9 cellular contexts compared by ENCODE assay signal in the genomic region with DNA sequence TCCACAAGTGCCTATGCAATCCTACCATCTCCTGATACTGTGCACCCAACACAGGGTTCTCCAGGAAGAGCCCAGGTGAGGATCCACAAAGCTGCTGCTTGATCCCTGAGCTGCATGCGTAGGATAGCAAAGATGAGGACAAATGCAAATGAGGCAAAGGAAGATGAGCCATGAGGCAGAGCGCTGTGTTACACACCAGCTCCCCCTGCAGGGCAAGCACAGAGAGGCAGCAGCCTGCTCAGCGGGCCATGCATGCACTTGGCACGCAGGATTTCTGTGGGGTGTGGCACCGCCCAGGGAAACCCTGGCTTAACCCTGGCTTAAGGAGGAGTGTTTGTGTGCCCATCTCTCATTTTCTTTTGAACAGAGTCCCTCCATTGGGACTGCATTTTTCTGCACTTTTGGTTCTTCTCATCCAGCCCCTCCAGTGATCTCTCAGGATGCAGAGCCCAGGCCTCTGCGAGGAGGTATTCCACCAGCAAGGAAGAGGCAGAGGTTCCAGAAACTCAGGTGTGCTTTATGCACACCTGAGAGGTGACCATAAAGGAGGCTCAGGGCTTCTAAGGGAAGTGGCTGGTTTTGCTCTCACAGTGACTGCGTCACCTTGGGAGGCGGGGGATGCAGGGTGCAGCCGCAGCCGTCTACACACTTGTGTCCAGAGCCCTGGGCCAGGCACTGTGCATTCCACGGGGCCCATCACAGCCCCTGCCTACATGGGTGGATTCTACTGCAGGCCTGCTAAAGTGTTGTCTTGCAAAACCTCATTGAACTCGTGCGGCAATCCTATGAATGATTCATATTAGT.
DNase-seq lines count a peak whose midpoint lies in the region; ATAC-seq and TF ChIP-seq lines count a peak whose summit lies in the region.
"Had no signal": no experiment of that assay in that cellular context is flagged by ENCODE, and none has a peak within 500 bp of the region (broad histone marks: within the 10 kb centered on the region; RNA-seq: fewer than 3 reads in every experiment).

No MANE protein-coding gene starts in this region.

- no peak overlapping the region for H3K4me3 Mint-ChIP-seq in activated naive CD8-positive, alpha-beta T cell treated with anti-CD3 and anti-CD28 coated beads for 36 hours
- H3K4me3 Mint-ChIP-seq: T-helper 1 cell treated with Interleukin-12 subunit alpha and Interleukin-12 subunit beta and Interleukin-4 antibody, amounts not matched to agents 30 μg/mL and 1 μg/mL, for 36 hours had no signal

- no peaks in the 10 kb centered on the region for H3F3A ChIP-seq in smooth muscle cell (ENCODE audit: low read depth)

- H3K4me3 ChIP-seq in smooth muscle cell = no peak overlapping the region

- H3K27ac ChIP-seq in smooth muscle cell (ENCODE audit: low read depth) = no peak overlapping the region

- H3K4me1 ChIP-seq in smooth muscle cell (ENCODE audit: low read depth) = no peaks in the 10 kb centered on the region

- H3K27me3 ChIP-seq in smooth muscle cell (ENCODE audit: low read depth) = no peaks in the 10 kb centered on the region

- no peaks in the 10 kb centered on the region for H3K9me3 Mint-ChIP-seq in activated naive CD8-positive, alpha-beta T cell treated with anti-CD3 and anti-CD28 coated beads for 36 hours
- H3K9me3 Mint-ChIP-seq: T-helper 1 cell treated with Interleukin-12 subunit alpha and Interleukin-12 subunit beta and Interleukin-4 antibody, amounts not matched to agents 30 μg/mL and 1 μg/mL, for 36 hours had no signal

- no peaks in the 10 kb centered on the region for H3K4me1 Mint-ChIP-seq in activated naive CD8-positive, alpha-beta T cell treated with anti-CD3 and anti-CD28 coated beads for 36 hours

- H3K27me3 Mint-ChIP-seq in activated naive CD8-positive, alpha-beta T cell treated with anti-CD3 and anti-CD28 coated beads for 36 hours = peaks cover 4% of the 10 kb centered on the region

- H3K36me3 ChIP-seq in smooth muscle cell (ENCODE audit: low read depth) = no peaks in the 10 kb centered on the region

- no peaks in the 10 kb centered on the region for H3K36me3 Mint-ChIP-seq in activated naive CD8-positive, alpha-beta T cell treated with anti-CD3 and anti-CD28 coated beads for 36 hours

- H2AFZ ChIP-seq in smooth muscle cell (ENCODE audit: low read depth) = no peak overlapping the region

- no peaks in the 10 kb centered on the region for H3K79me2 ChIP-seq in smooth muscle cell (ENCODE audit: low read depth)

- 62% methylated on average over 13 of the region's 13 CpGs for WGBS in smooth muscle cell (ENCODE audit: low lambda C conversion rate)

- no peak overlapping the region for H3K9ac ChIP-seq in smooth muscle cell (ENCODE audit: low read depth)

- no peak overlapping the region for H3K27ac Mint-ChIP-seq in activated naive CD8-positive, alpha-beta T cell treated with anti-CD3 and anti-CD28 coated beads for 36 hours
- H3K27ac Mint-ChIP-seq: T-helper 1 cell treated with Interleukin-12 subunit alpha and Interleukin-12 subunit beta and Interleukin-4 antibody, amounts not matched to agents 30 μg/mL and 1 μg/mL, for 36 hours had no signal

- no peak overlapping the region for H3K4me2 ChIP-seq in smooth muscle cell

- no peaks in the 10 kb centered on the region for H3K9me3 ChIP-seq in smooth muscle cell (replicated peaks; ENCODE audit: low read depth)

- DNase-seq in ELR (ENCODE audit: low read depth) (peak; percentile 81), RPMI7951 (ENCODE audit: low read depth) (peak; percentile 68), hepatic stellate cell (ENCODE audit: low spot score) (peak; percentile 37), smooth muscle cell (lab: John Stamatoyannopoulos, UW; ENCODE audit: unreplicated experiment) (peak; percentile 3), epidermal melanocyte (ENCODE audit: insufficient read length, low spot score) (no peak), NCI-H2171 (lab: John Stamatoyannopoulos, UW) (no peak)
- DNase-seq in activated naive CD8-positive, alpha-beta T cell treated with anti-CD3 and anti-CD28 coated beads for 36 hours = peak; percentile 51

- TF ChIP-seq CTCF in smooth muscle cell (IDR thresholded peaks at IDR 0.05; ENCODE audit: borderline replicate concordance, insufficient read depth, poor library complexity, severe bottlenecking) = peak; percentile 80

- peak; percentile 71 for ATAC-seq in HG03196 (IDR thresholded peaks at IDR 0.05; ENCODE audit: unreplicated experiment)

- H4K20me1 ChIP-seq in smooth muscle cell (ENCODE audit: low read depth) = no peaks in the 10 kb centered on the region

Comparison
In these comparisons a context has a peak if more than half of its experiments do, and no peak if none do; other contexts are left out.
1. DNase-seq: peak in ELR (single experiment), RPMI7951 (single experiment), activated naive CD8-positive, alpha-beta T cell treated with anti-CD3 and anti-CD28 coated beads for 36 hours (single experiment), hepatic stellate cell (single experiment) and smooth muscle cell (single experiment); none in epidermal melanocyte (single experiment) and NCI-H2171 (single experiment).